ENCODE assay signal across 23 cellular contexts in the genomic region with DNA sequence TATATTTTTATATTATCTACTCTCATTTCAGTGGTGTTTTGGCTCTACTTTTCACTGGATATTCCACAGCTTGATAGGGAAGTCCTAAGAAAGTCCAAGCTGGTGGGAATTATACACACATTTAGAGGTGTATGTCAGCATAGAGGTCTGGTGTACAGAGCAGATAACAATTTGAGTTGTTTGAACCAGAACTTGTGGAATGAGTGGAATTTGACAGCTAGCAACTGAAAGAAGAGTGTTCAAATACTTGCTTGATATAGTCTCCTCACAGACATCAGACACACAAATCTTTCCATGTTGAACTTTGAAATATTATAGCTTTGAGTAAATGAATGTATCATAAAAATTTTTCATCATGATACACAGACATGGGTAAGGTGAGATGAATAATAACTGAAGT.
"Had no signal": no experiment of that assay in that cellular context is flagged by ENCODE, and none has a peak within 500 bp of the region (broad histone marks: within the 10 kb centered on the region; RNA-seq: fewer than 3 reads in every experiment).

No MANE protein-coding gene starts in this region.

- H3K4me3 ChIP-seq: SJSA1, SK-N-MC had no signal

- H3K27ac ChIP-seq: SJSA1, SK-N-MC had no signal

- DNase-seq: KBM-7, MV-4-11, NCI-H1048, NCI-H1105, NCI-H1417, NCI-H1436 treated with DMSO at 0.1 percent for 48 hours, NCI-H1694, NCI-H187 treated with DMSO at 0.1 percent for 48 hours, NCI-H2029 treated with DMSO at 0.1 percent for 48 hours, NCI-H2107, NCI-H2227 treated with DMSO at 0.1 percent for 48 hours, NCI-H446, NCI-H510A, NCI-H524 treated with DMSO at 0.1 percent for 48 hours, NCI-H69, NCI-H774, Right ventricle myocardium superior, RPMI8226, SIG-M5 had no signal

- H3K9me3 ChIP-seq: SJSA1 had no signal

- H3K27me3 ChIP-seq: SJSA1 had no signal

- FAIRE-seq: HTR-8/SVneo, RCC 7860 had no signal

- H3K36me3 ChIP-seq: SJSA1 had no signal
